8 cellular contexts compared by ENCODE assay signal in genomic region chrX:148380614-148381561, GRCh38.
DNase-seq lines count a peak whose midpoint lies in the region; ATAC-seq, FAIRE-seq and TF ChIP-seq lines count a peak whose summit lies in the region.

No MANE protein-coding gene starts in this region.

- no peaks in the 10 kb centered on the region for H3K9me3 ChIP-seq in lower lobe of right lung

- peak overlapping the region; percentile 11 for H3K27ac ChIP-seq in lower lobe of right lung

- DNase-seq in AG20443 (ENCODE audit: low spot score) (peak; percentile 11), lower lobe of right lung (no peak), SK-N-DZ (ENCODE audit: low spot score) (no peak), NCI-H69 (lab: John Stamatoyannopoulos, UW) (no peak), urothelium cell line (ENCODE audit: low spot score) (no peak)
- peak; percentile 66 for DNase-seq in activated CD4-positive, alpha-beta T cell treated with anti-CD3 and anti-CD28 coated beads for 36 hours

- H3K27me3 ChIP-seq in lower lobe of right lung (ENCODE audit: low read depth) = no peaks in the 10 kb centered on the region

- peaks cover 32% of the 10 kb centered on the region for H3K4me1 Mint-ChIP-seq in activated CD4-positive, alpha-beta T cell treated with anti-CD3 and anti-CD28 coated beads for 36 hours

- H3K4me3 Mint-ChIP-seq in activated CD4-positive, alpha-beta T cell treated with anti-CD3 and anti-CD28 coated beads for 36 hours = peak overlapping the region; percentile 62

- intact Hi-C loops in activated CD4-positive, alpha-beta T cell treated with anti-CD3 and anti-CD28 coated beads for 36 hours (cut with DNase I, micrococcal nuclease) = loop anchor here (1.0 to 10.0 kb wide), 6 partner anchors 41 to 906 kb away; partner anchors contain the start of gene FMR1 (in 2 of the 2)
- intact Hi-C loops in lower lobe of right lung (cut with DNase I) = no loop called here

- no peaks in the 10 kb centered on the region for H3K27me3 Mint-ChIP-seq in activated CD4-positive, alpha-beta T cell treated with anti-CD3 and anti-CD28 coated beads for 36 hours

- no peaks in the 10 kb centered on the region for H3K4me1 ChIP-seq in lower lobe of right lung

- ATAC-seq in GM19452 (IDR thresholded peaks at IDR 0.05; ENCODE audit: unreplicated experiment) (peak; percentile 93), HG03469 (IDR thresholded peaks at IDR 0.05; ENCODE audit: unreplicated experiment) (peak; percentile 93), lower lobe of right lung (peak; percentile 57 to 66)
- peak; percentile 96 for ATAC-seq in activated CD4-positive, alpha-beta T cell treated with anti-CD3 and anti-CD28 coated beads for 36 hours

- CTCF ChIA-PET in activated CD4-positive, alpha-beta T cell treated with anti-CD3 and anti-CD28 coated beads for 36 hours (lab: Charles Lee) = no interaction called here

- H3K9me3 Mint-ChIP-seq in activated CD4-positive, alpha-beta T cell treated with anti-CD3 and anti-CD28 coated beads for 36 hours (ENCODE audit: low read depth) = peaks cover 4% of the 10 kb centered on the region

- TF ChIP-seq CTCF in lower lobe of right lung (IDR thresholded peaks at IDR 0.05) = no peak

- peak overlapping the region; percentile 93 for H3K27ac Mint-ChIP-seq in activated CD4-positive, alpha-beta T cell treated with anti-CD3 and anti-CD28 coated beads for 36 hours

- H3K4me3 ChIP-seq in lower lobe of right lung = peak overlapping the region; percentile 8

- POLR2A ChIA-PET in activated CD4-positive, alpha-beta T cell treated with anti-CD3 and anti-CD28 coated beads for 36 hours (lab: Charles Lee) = no interaction called here

- no peaks in the 10 kb centered on the region for H3K36me3 Mint-ChIP-seq in activated CD4-positive, alpha-beta T cell treated with anti-CD3 and anti-CD28 coated beads for 36 hours (ENCODE audit: low read depth)

- FAIRE-seq in urothelium cell line (lab: Jason Lieb, UNC) = no peak

- H3K36me3 ChIP-seq in lower lobe of right lung = no peaks in the 10 kb centered on the region

Comparison
In these comparisons a context has a peak if more than half of its experiments do, and no peak if none do; other contexts are left out.
1. DNase-seq: peak in AG20443 (single experiment) and activated CD4-positive, alpha-beta T cell treated with anti-CD3 and anti-CD28 coated beads for 36 hours (single experiment); none in lower lobe of right lung (single experiment), SK-N-DZ (single experiment), NCI-H69 (single experiment) and urothelium cell line (single experiment).
2. Peak in every context shown above with its lines, with median percentiles within 50 percentile points of each other: ATAC-seq.